17 cellular contexts compared by ENCODE assay signal in genomic region chr14:55146425-55146824, GRCh38.
"Had no signal": no experiment of that assay in that cellular context is flagged by ENCODE, and none has a peak within 500 bp of the region (broad histone marks: within the 10 kb centered on the region; RNA-seq: fewer than 3 reads in every experiment).

No MANE protein-coding gene starts in this region.

- H3K36me3 ChIP-seq: right lobe of liver had no signal

- H3K4me1 ChIP-seq: adrenal gland, esophagus squamous epithelium, lower lobe of right lung, psoas muscle, right lobe of liver had no signal

- H3K27me3 ChIP-seq: adrenal gland, cardiac muscle cell, esophagus squamous epithelium, neural progenitor cell, right lobe of liver, stomach had no signal

- DNase-seq: activated CD4-positive, alpha-beta memory T cell treated with anti-CD3 and anti-CD28 coated beads for 36 hours; activated CD8-positive, alpha-beta memory T cell treated with anti-CD3 and anti-CD28 coated beads, Interleukin-2, amount 10 ng/mL, durations not matched to agents 7 days and 5 days; activated naive CD4-positive, alpha-beta T cell treated with anti-CD3 and anti-CD28 coated beads, Interleukin-2, amount 10 ng/mL, durations not matched to agents 7 days and 5 days; activated T-cell treated with anti-CD3 and anti-CD28 coated beads, Interleukin-2, amount 50 U/mL, for 1 hour; adrenal gland; esophagus squamous epithelium; foreskin fibroblast; head of caudate nucleus; lower lobe of right lung; naive B cell; right lobe of liver; stomach; T-helper 17 cell had no signal

- H3K27ac ChIP-seq: adrenal gland, cardiac muscle cell, esophagus squamous epithelium, lower lobe of right lung, neural progenitor cell, psoas muscle, right lobe of liver, stomach, thoracic aorta had no signal

- H3K9me3 ChIP-seq: adrenal gland, esophagus squamous epithelium, lower lobe of right lung, psoas muscle, right lobe of liver, stomach, thoracic aorta had no signal

- ATAC-seq: activated CD8-positive, alpha-beta memory T cell treated with anti-CD3 and anti-CD28 coated beads, Interleukin-2, amount 10 ng/mL, durations not matched to agents 7 days and 5 days; psoas muscle; right lobe of liver; T-helper 17 cell had no signal

- H2AFZ ChIP-seq: neural progenitor cell had no signal

- H3K4me3 ChIP-seq: adrenal gland, cardiac muscle cell, esophagus squamous epithelium, lower lobe of right lung, neural progenitor cell, psoas muscle, right lobe of liver, stomach, thoracic aorta had no signal

- H3K9ac ChIP-seq: neural progenitor cell had no signal

- H3K4me2 ChIP-seq: neural progenitor cell had no signal
